Comparison of ENCODE assay signal across 1 cellular context in genomic region chr9:137199411-137200121, GRCh38.
TF ChIP-seq lines count a peak whose summit lies in the region.

No MANE protein-coding gene starts in this region.

TF ChIP-seq in H1, 55 proteins besides CTCF, POLR2A, EP300 and RAD21:
- TF ChIP-seq CHD7 (IDR thresholded peaks at IDR 0.05; ENCODE audit: insufficient replicate concordance, low read length) (no peak), FOSL1 (IDR thresholded peaks at IDR 0.05; ENCODE audit: insufficient read depth, low read depth, low read length) (no peak), TAF1 (IDR thresholded peaks at IDR 0.05; ENCODE audit: low read depth, low read length) (no peak), CEBPB (IDR thresholded peaks at IDR 0.05; ENCODE audit: low read depth, low read length) (no peak), EGR1 (IDR thresholded peaks at IDR 0.05; ENCODE audit: borderline replicate concordance, low read depth, low read length) (no peak), MAFK (IDR thresholded peaks at IDR 0.05; ENCODE audit: low read depth, low read length) (no peak), JUN (IDR thresholded peaks at IDR 0.05; ENCODE audit: low read depth, low read length) (no peak), SIX5 (IDR thresholded peaks at IDR 0.05; ENCODE audit: low read depth, low read length) (no peak), MAX (IDR thresholded peaks at IDR 0.05) (no peak), HDAC6 (IDR thresholded peaks at IDR 0.05; ENCODE audit: low read depth, low read length) (no peak), SIN3A (conservative IDR thresholded peaks at IDR 0.05 in 1 of 2, IDR thresholded peaks at IDR 0.05 in 1 of 2; ENCODE audit: low read depth in 1 of 2, low read length in 2 of 2) (no peak), SUZ12 (IDR thresholded peaks at IDR 0.05; ENCODE audit: low read length) (no peak)
